ENCODE assay signal across 25 cellular contexts in the genomic region with DNA sequence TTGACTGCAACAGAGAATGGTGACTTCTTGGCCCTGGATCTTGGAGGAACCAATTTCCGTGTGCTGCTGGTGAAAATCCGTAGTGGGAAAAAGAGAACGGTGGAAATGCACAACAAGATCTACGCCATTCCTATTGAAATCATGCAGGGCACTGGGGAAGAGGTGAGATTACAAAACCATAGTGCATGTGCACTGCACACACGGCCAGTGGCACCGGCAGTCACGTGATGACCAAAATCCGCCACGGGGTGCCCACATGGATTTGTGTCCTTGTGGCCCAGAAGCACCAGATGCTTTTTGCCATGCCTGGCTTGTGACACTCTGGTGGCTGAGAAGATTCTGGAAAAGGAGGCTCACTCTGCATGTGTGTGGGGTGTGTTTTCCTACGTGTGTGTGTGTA. TPM values are rescaled to one million over a fixed set of nuclear protein-coding genes. Genes with fewer than 3 reads are reported as not detected.
DNase-seq lines count a peak whose midpoint lies in the region; ATAC-seq and TF ChIP-seq lines count a peak whose summit lies in the region.
"Had no signal": no experiment of that assay in that cellular context is flagged by ENCODE, and none has a peak within 500 bp of the region (broad histone marks: within the 10 kb centered on the region; RNA-seq: fewer than 3 reads in every experiment).

No MANE protein-coding gene starts in this region.

- no peak for ATAC-seq in heart right ventricle
- ATAC-seq: activated CD4-positive, CD25-positive, alpha-beta regulatory T cell treated with anti-CD3 and anti-CD28 coated beads, Interleukin-2, amount 50 U/mL, for 24 hours; activated CD8-positive, alpha-beta T cell treated with anti-CD3 and anti-CD28 coated beads, Interleukin-2, amount 10 ng/mL, durations not matched to agents 7 days and 5 days; foreskin keratinocyte had no signal

- DNase-seq in GM23248 (no peak), WERI-Rb-1 (no peak), mesenchymal stem cell (no peak), spleen (no peak), GF-D8 (lab: John Stamatoyannopoulos, UW) (no peak), heart right ventricle (no peak)
- DNase-seq: activated CD8-positive, alpha-beta T cell treated with anti-CD3 and anti-CD28 coated beads, Interleukin-2, amount 10 ng/mL, durations not matched to agents 7 days and 5 days; activated effector memory CD4-positive, alpha-beta T cell treated with Interleukin-2 at 50 U/mL for 16 hours; adrenal gland; cerebellar nuclear complex; DND-41; foreskin keratinocyte; immature natural killer cell; Karpas-422; MV-4-11; NCI-H1436 treated with DMSO at 0.1 percent for 48 hours; NCI-H446; nucleus accumbens; stomach; trophoblast cell had no signal

- H2AFZ ChIP-seq in GM23248, result no peak overlapping the region
- no peak overlapping the region for H2AFZ ChIP-seq in mesenchymal stem cell (ENCODE audit: low read depth, low read length)
- H2AFZ ChIP-seq: hepatocyte had no signal

- TF ChIP-seq CTCF in WERI-Rb-1 (IDR thresholded peaks at IDR 0.05; ENCODE audit: low read depth, low read length) (no peak), spleen (IDR thresholded peaks at IDR 0.05 in 8 of 11, conservative IDR thresholded peaks at IDR 0.05 in 3 of 11) (no peak), heart right ventricle (IDR thresholded peaks at IDR 0.05) (no peak)

- H2BK5ac ChIP-seq in mesenchymal stem cell (ENCODE audit: low read depth, low read length, poor library complexity, severe bottlenecking), result no peak overlapping the region

- H3K36me3 ChIP-seq in GM23248 (ENCODE audit: low read depth), result peaks cover 41% of the 10 kb centered on the region
- peaks cover 66% of the 10 kb centered on the region for H3K36me3 ChIP-seq in WERI-Rb-1
- peaks cover 48 to 76% of the 10 kb centered on the region in 2 experiments for H3K36me3 ChIP-seq in mesenchymal stem cell (ENCODE audit: control insufficient read depth in 1 of 2, insufficient read depth in 2 of 2, low read depth in 1 of 2, low read length in 2 of 2)
- peaks cover 5 to 90% (median 71%) of the 10 kb centered on the region in 5 donors for H3K36me3 ChIP-seq in subcutaneous abdominal adipose tissue (ENCODE audit: control insufficient read depth in 5 of 5, insufficient read depth in 5 of 5, low read length in 5 of 5)
- peaks cover 13 to 100% (median 95%) of the 10 kb centered on the region in 6 donors for H3K36me3 ChIP-seq in spleen
- H3K36me3 ChIP-seq in heart right ventricle, result peaks cover 0 to 100% (median 72%) of the 10 kb centered on the region in 9 donors

- H3K4me3 ChIP-seq in GM23248 (no peak overlapping the region), WERI-Rb-1 (ENCODE audit: low read depth, low read length) (no peak overlapping the region), mesenchymal stem cell (ENCODE audit: insufficient read depth in 1 of 2, low read depth in 1 of 2, low read length in 2 of 2) (no peak overlapping the region), subcutaneous abdominal adipose tissue (ENCODE audit: low read depth in 1 of 5, low read length in 5 of 5) (no peak overlapping the region), spleen (no peak overlapping the region), heart right ventricle (no peak overlapping the region)
- H3K4me3 ChIP-seq: adrenal gland, hepatocyte, stomach had no signal

- TF ChIP-seq POLR2A in spleen (IDR thresholded peaks at IDR 0.05), result no peak

- H4K91ac ChIP-seq in mesenchymal stem cell (ENCODE audit: low read length), result no peak overlapping the region

- peaks cover 14% of the 10 kb centered on the region for H3K79me1 ChIP-seq in mesenchymal stem cell (replicated peaks; ENCODE audit: low read length, poor library complexity, severe bottlenecking)

- H3K9ac ChIP-seq in GM23248 (peak overlapping the region; percentile 34; the same call in 1 of the 2 replicates), mesenchymal stem cell (ENCODE audit: low read length) (peak overlapping the region; percentile 2), subcutaneous abdominal adipose tissue (ENCODE audit: low read length in 5 of 5) (no peak overlapping the region)

- WGBS in GM23248 (ENCODE audit: low coverage in 1 of 2, low lambda C conversion rate in 2 of 2, missing lambda C conversion rate in 2 of 2), 2 experiments, result 86 to 87% methylated on average over 10 of the region's 10 CpGs
- 97% methylated on average over 10 of the region's 10 CpGs for WGBS in mesenchymal stem cell
- 94 to 98% (median 94%) methylated on average over 10 of the region's 10 CpGs for WGBS in spleen, 5 donors
- 90 to 93% methylated on average over 10 of the region's 10 CpGs for WGBS in heart right ventricle, 2 donors

- no peak overlapping the region for H3K4me2 ChIP-seq in GM23248 (ENCODE audit: unreplicated experiment)
- no peak overlapping the region for H3K4me2 ChIP-seq in mesenchymal stem cell (ENCODE audit: low read length, poor library complexity, severe bottlenecking)
- H3K4me2 ChIP-seq: hepatocyte had no signal

- no peak overlapping the region for H2BK12ac ChIP-seq in mesenchymal stem cell (ENCODE audit: low read length in 2 of 2)

- H3K23ac ChIP-seq in mesenchymal stem cell (ENCODE audit: low read length in 2 of 2), result no peak overlapping the region

- H3K14ac ChIP-seq in mesenchymal stem cell (ENCODE audit: low read length in 2 of 2), result no peak overlapping the region

- H4K8ac ChIP-seq in mesenchymal stem cell (ENCODE audit: low read length), result peak overlapping the region; percentile 1

- peak overlapping the region; percentile 89 for H3K27ac ChIP-seq in GM23248
- peak overlapping the region; percentile 21; the same call in 1 of the 2 replicates for H3K27ac ChIP-seq in WERI-Rb-1
- H3K27ac ChIP-seq in mesenchymal stem cell (ENCODE audit: low read length, poor library complexity, severe bottlenecking), result no peak overlapping the region
- peak overlapping the region; percentile 85 for H3K27ac ChIP-seq in subcutaneous abdominal adipose tissue (ENCODE audit: low read depth, low read length)
- H3K27ac ChIP-seq in spleen, result no peak overlapping the region
- no peak overlapping the region for H3K27ac ChIP-seq in heart right ventricle
- H3K27ac ChIP-seq: adrenal gland, foreskin keratinocyte, HL-60 had no signal

- no peak overlapping the region for H3K18ac ChIP-seq in mesenchymal stem cell (ENCODE audit: low read depth in 1 of 2, low read length in 2 of 2)

- H2BK120ac ChIP-seq in mesenchymal stem cell (ENCODE audit: low read depth, low read length), result no peak overlapping the region

- intact Hi-C loops in spleen (cut with DNase I; ENCODE audit: low total_unique reads) (no loop called here), heart right ventricle (cut with DNase I) (loop anchor here in 1 of 10 donors (10.0 kb wide), 1 partner anchor 70 kb away; no protein-coding TSS in a partner anchor)

- no peaks in the 10 kb centered on the region for H3K27me3 ChIP-seq in GM23248 (replicated peaks; ENCODE audit: insufficient read depth)
- no peaks in the 10 kb centered on the region for H3K27me3 ChIP-seq in WERI-Rb-1 (ENCODE audit: insufficient read depth, low read depth, severe bottlenecking)
- no peaks in the 10 kb centered on the region for H3K27me3 ChIP-seq in mesenchymal stem cell (ENCODE audit: control insufficient read depth in 1 of 2, insufficient read depth in 1 of 2, low read length in 2 of 2)
- H3K27me3 ChIP-seq in subcutaneous abdominal adipose tissue (ENCODE audit: control insufficient read depth in 5 of 5, insufficient read depth in 4 of 5, low read length in 5 of 5), result no peaks in the 10 kb centered on the region
- H3K27me3 ChIP-seq in spleen (replicated peaks in 1 of 7), result no peaks in the 10 kb centered on the region
- H3K27me3 ChIP-seq in heart right ventricle, result no peaks in the 10 kb centered on the region
- H3K27me3 ChIP-seq: adrenal gland, foreskin keratinocyte, hepatocyte, stomach had no signal

- no peak overlapping the region for H3K4ac ChIP-seq in mesenchymal stem cell (ENCODE audit: low read depth in 1 of 2, low read length in 2 of 2)

- H4K20me1 ChIP-seq in GM23248 (ENCODE audit: insufficient read depth), result 0 out of 2 replicates have a peak, but pooled peaks cover 3% of the 10 kb centered on the region

- H3K9me3 ChIP-seq in GM23248 (ENCODE audit: low read depth) (no peaks in the 10 kb centered on the region), WERI-Rb-1 (ENCODE audit: severe bottlenecking) (no peaks in the 10 kb centered on the region), mesenchymal stem cell (ENCODE audit: control insufficient read depth, low read length) (no peaks in the 10 kb centered on the region), subcutaneous abdominal adipose tissue (ENCODE audit: control insufficient read depth in 5 of 5, low read length in 5 of 5) (no peaks in the 10 kb centered on the region), spleen (no peaks in the 10 kb centered on the region), heart right ventricle (no peaks in the 10 kb centered on the region)
- H3K9me3 ChIP-seq: adrenal gland, stomach had no signal

- in situ Hi-C loops in GM23248 (cut with MboI), result no loop called here

- H2BK15ac ChIP-seq in mesenchymal stem cell (ENCODE audit: low read depth, poor library complexity, severe bottlenecking), result no peak overlapping the region

- H3K4me1 ChIP-seq in GM23248 (ENCODE audit: insufficient read depth), result peaks cover 24% of the 10 kb centered on the region
- H3K4me1 ChIP-seq in mesenchymal stem cell (ENCODE audit: control insufficient read depth, insufficient read depth, low read depth, low read length), result peaks cover 13% of the 10 kb centered on the region
- peaks cover 4 to 21% (median 15%) of the 10 kb centered on the region in 5 donors for H3K4me1 ChIP-seq in subcutaneous abdominal adipose tissue (ENCODE audit: control insufficient read depth in 5 of 5, insufficient read depth in 5 of 5, low read length in 5 of 5)
- H3K4me1 ChIP-seq in spleen, result no peaks in the 10 kb centered on the region
- H3K4me1 ChIP-seq in heart right ventricle, result peaks cover 0 to 24% (median 14%) of the 10 kb centered on the region in 9 donors
- H3K4me1 ChIP-seq: adrenal gland had no signal

- H3K9me2 ChIP-seq in GM23248 (ENCODE audit: insufficient read depth), result no peaks in the 10 kb centered on the region

- peaks cover 34% of the 10 kb centered on the region for H3F3A ChIP-seq in GM23248 (ENCODE audit: insufficient read depth)

- H3K79me2 ChIP-seq in GM23248 (ENCODE audit: insufficient read depth), result peaks cover 12% of the 10 kb centered on the region; the same call in 1 of the 2 replicates
- H3K79me2 ChIP-seq: hepatocyte had no signal

- H2AK5ac ChIP-seq in mesenchymal stem cell (ENCODE audit: low read length, severe bottlenecking), result no peak overlapping the region

RNA-seq across cellular contexts. Expression of gene TACR2, which starts 32.4 kb away (rescaled TPM):
- 0.54 TPM in 1 of 2 replicates, not detected in the other for total RNA-seq in GM23248 (2014; rRNA removed; shearing (Covaris generic))
- polyA plus RNA-seq in GM23248 (2016; fragmentation: Nextera tagmentation; extraction: Ambion mirVana) (0.24 and 0.25 TPM in 2 replicates), spleen (under 1 TPM; 0.15 to 0.36 (median 0.26) TPM), heart right ventricle (under 1 TPM in 1 of 2 donors, not detected in 1; 0.13 TPM)
- polyA plus RNA-seq in mesenchymal stem cell (2013, experiment 1 of 2), result not detected
- polyA plus RNA-seq in mesenchymal stem cell (2013, experiment 2 of 2), result 0.01 TPM
- total RNA-seq in spleen (under 1 TPM in 3 of 7 donors, not detected in 4; 0.25 to 0.52 (median 0.34) TPM), heart right ventricle (under 1 TPM in 8 of 10 donors, not detected in 2; 0.15 to 0.93 (median 0.25) TPM)
- total RNA-seq: activated CD8-positive, alpha-beta T cell treated with anti-CD3 and anti-CD28 coated beads, Interleukin-2, amount 10 ng/mL, durations not matched to agents 7 days and 5 days; foreskin keratinocyte; T-helper 1 cell treated with Interleukin-12 subunit alpha and Interleukin-12 subunit beta and Interleukin-4 antibody, amounts not matched to agents 30 ng/mL and 1 ng/mL, for 36 hours had no signal
- polyA plus RNA-seq: hepatocyte had no signal

Comparison
In these comparisons a context has a peak if more than half of its experiments do, and no peak if none do; other contexts are left out.
1. H3K27ac ChIP-seq: peak in GM23248 (single experiment), WERI-Rb-1 (single experiment) and subcutaneous abdominal adipose tissue (single experiment); none in mesenchymal stem cell (single experiment), spleen (0 of 8) and heart right ventricle (0 of 10).
2. H3K9ac ChIP-seq: peak in GM23248 (single experiment) and mesenchymal stem cell (single experiment); none in subcutaneous abdominal adipose tissue (0 of 5).